Comparison of ENCODE assay signal across 8 cellular contexts in genomic region chr1:50724626-50725286, GRCh38.
DNase-seq lines count a peak whose midpoint lies in the region; ATAC-seq and TF ChIP-seq lines count a peak whose summit lies in the region.

No MANE protein-coding gene starts in this region.

- H3K36me3 ChIP-seq in MM.1S (replicated peaks; ENCODE audit: insufficient read depth, low read length) (no peaks in the 10 kb centered on the region), SK-N-SH (replicated peaks in 1 of 2; ENCODE audit: control insufficient read depth in 1 of 2, insufficient read depth in 2 of 2, low read length in 1 of 2) (peaks cover 0 to 3% of the 10 kb centered on the region in 2 experiments)

- H2AFZ ChIP-seq in MM.1S (ENCODE audit: low read length) = 0 out of 2 replicates have a peak overlapping the region, but pooled peaks have one; percentile 19
- H2AFZ ChIP-seq in SK-N-SH (ENCODE audit: low read depth) = no peak overlapping the region

- 83% methylated on average over 4 of the region's 4 CpGs for WGBS in SK-N-SH (ENCODE audit: low lambda C conversion rate)

- TF ChIP-seq EP300 in SK-N-SH (IDR thresholded peaks at IDR 0.05; ENCODE audit: borderline replicate concordance in 1 of 2, low read depth in 1 of 2, low read length in 1 of 2) = no peak

- POLR2A ChIA-PET in SK-N-SH (lab: Yijun Ruan, JAX) = no interaction called here

- ATAC-seq in GM18519 (IDR thresholded peaks at IDR 0.05; ENCODE audit: low FRiP score, unreplicated experiment) (peak; percentile 86), GM21825 (IDR thresholded peaks at IDR 0.05; ENCODE audit: unreplicated experiment) (peak; percentile 74)

- H3K4me1 ChIP-seq in MM.1S (ENCODE audit: low read length) = peaks cover 6% of the 10 kb centered on the region; the same call in 1 of the 2 replicates
- no peaks in the 10 kb centered on the region for H3K4me1 ChIP-seq in SK-N-SH (ENCODE audit: control insufficient read depth in 1 of 2, insufficient read depth in 2 of 2, low read depth in 1 of 2, low read length in 1 of 2)

- H3K9ac ChIP-seq in MM.1S (ENCODE audit: low read length) (no peak overlapping the region), SK-N-SH (no peak overlapping the region)

- H3K27ac ChIP-seq in MM.1S (ENCODE audit: low read length) = peak overlapping the region; percentile 64; the same call in 1 of the 2 replicates
- H3K27ac ChIP-seq in SK-N-SH (ENCODE audit: low read depth in 2 of 2, low read length in 1 of 2) = no peak overlapping the region

- no peak for TF ChIP-seq RAD21 in SK-N-SH (IDR thresholded peaks at IDR 0.05; ENCODE audit: low read length)

- no peaks in the 10 kb centered on the region for H3K79me2 ChIP-seq in MM.1S (ENCODE audit: low read length)
- H3K79me2 ChIP-seq in SK-N-SH (ENCODE audit: insufficient read depth) = no peaks in the 10 kb centered on the region

- H3K4me2 ChIP-seq in MM.1S (ENCODE audit: low read depth, low read length) = peak overlapping the region; percentile 45; the same call in 1 of the 2 replicates
- no peak overlapping the region for H3K4me2 ChIP-seq in SK-N-SH

- H3F3A ChIP-seq in MM.1S (ENCODE audit: insufficient read depth, low read length) = 0 out of 2 replicates have a peak, but pooled peaks cover 8% of the 10 kb centered on the region
- H3F3A ChIP-seq in SK-N-SH (replicated peaks; ENCODE audit: insufficient read depth) = no peaks in the 10 kb centered on the region

- intact Hi-C loops in posterior cingulate gyrus (cut with DNase I) = no loop called here

- no peaks in the 10 kb centered on the region for H3K27me3 ChIP-seq in MM.1S (replicated peaks; ENCODE audit: insufficient read depth, low read length)
- no peaks in the 10 kb centered on the region for H3K27me3 ChIP-seq in SK-N-SH (ENCODE audit: insufficient read depth)

- H3K4me3 ChIP-seq in MM.1S (ENCODE audit: low read length) = no peak overlapping the region
- no peak overlapping the region for H3K4me3 ChIP-seq in SK-N-SH (ENCODE audit: low read depth in 2 of 2, low read length in 1 of 2)

- CTCF ChIA-PET in SK-N-SH (lab: Yijun Ruan, JAX) = no interaction called here

- H3K9me2 ChIP-seq in MM.1S (replicated peaks; ENCODE audit: insufficient read depth, low read length) (no peaks in the 10 kb centered on the region), SK-N-SH (no peaks in the 10 kb centered on the region)

- DNase-seq in MM.1S = peak; percentile 50
- peak; percentile 32 to 41 for DNase-seq in lung microvascular endothelial cell (ENCODE audit: low read depth in 2 of 2)
- DNase-seq in iPS-NIHi7 (ENCODE audit: extremely low spot score) = no peak
- DNase-seq in SK-N-SH = no peak
- no peak for DNase-seq in NCI-H1417 (lab: John Stamatoyannopoulos, UW)
- DNase-seq in posterior cingulate gyrus = no peak

- no peak for TF ChIP-seq CTCF in MM.1S (IDR thresholded peaks at IDR 0.05; ENCODE audit: low read length)
- no peak for TF ChIP-seq CTCF in SK-N-SH (IDR thresholded peaks at IDR 0.05)

- H3K9me3 ChIP-seq in MM.1S (replicated peaks; ENCODE audit: insufficient read depth, low read length) = no peaks in the 10 kb centered on the region
- no peaks in the 10 kb centered on the region for H3K9me3 ChIP-seq in SK-N-SH

- H4K20me1 ChIP-seq in MM.1S (ENCODE audit: insufficient read depth, low read length) (no peaks in the 10 kb centered on the region), SK-N-SH (ENCODE audit: insufficient read depth) (no peaks in the 10 kb centered on the region)

TF ChIP-seq in SK-N-SH, 30 proteins besides CTCF, POLR2A, EP300 and RAD21:
- no peak for TF ChIP-seq YY1 (IDR thresholded peaks at IDR 0.05; ENCODE audit: low read depth)
- no peak for TF ChIP-seq TCF12 (IDR thresholded peaks at IDR 0.05)
- no peak for TF ChIP-seq RFX5 (IDR thresholded peaks at IDR 0.05; ENCODE audit: low read length)
- TF ChIP-seq RCOR1 (IDR thresholded peaks at IDR 0.05; ENCODE audit: low read length) = no peak
- no peak for TF ChIP-seq TAF1 (IDR thresholded peaks at IDR 0.05; ENCODE audit: borderline replicate concordance, low read depth, low read length)
- TF ChIP-seq JUND (IDR thresholded peaks at IDR 0.05) = no peak
- TF ChIP-seq SIN3A (IDR thresholded peaks at IDR 0.05; ENCODE audit: borderline replicate concordance, low read depth, low read length) = no peak
- TF ChIP-seq MXI1 (IDR thresholded peaks at IDR 0.05; ENCODE audit: low read depth, low read length) = no peak
- no peak for TF ChIP-seq EZH2phosphoT487 (IDR thresholded peaks at IDR 0.05; ENCODE audit: borderline replicate concordance, low read depth)
- TF ChIP-seq SMC3 (IDR thresholded peaks at IDR 0.05; ENCODE audit: low read depth, low read length) = no peak
- TF ChIP-seq RXRA (IDR thresholded peaks at IDR 0.05; ENCODE audit: borderline replicate concordance, low read depth) = no peak
- no peak for TF ChIP-seq POLR2AphosphoS5 (IDR thresholded peaks at IDR 0.05; ENCODE audit: low read depth, low read length)
- TF ChIP-seq TEAD4 (IDR thresholded peaks at IDR 0.05; ENCODE audit: borderline replicate concordance, insufficient read depth) = no peak
- TF ChIP-seq MEF2A (IDR thresholded peaks at IDR 0.05; ENCODE audit: borderline replicate concordance, low read depth) = no peak
- no peak for TF ChIP-seq NRF1 (IDR thresholded peaks at IDR 0.05; ENCODE audit: low read depth, low read length)
- no peak for TF ChIP-seq GABPA (IDR thresholded peaks at IDR 0.05; ENCODE audit: low read depth)
- no peak for TF ChIP-seq USF1 (IDR thresholded peaks at IDR 0.05; ENCODE audit: borderline replicate concordance, low read depth)
- TF ChIP-seq REST (IDR thresholded peaks at IDR 0.05; ENCODE audit: low read depth, low read length) = no peak
- TF ChIP-seq CHD2 (IDR thresholded peaks at IDR 0.05; ENCODE audit: low read length, partially characterized antibody) = no peak
- no peak for TF ChIP-seq GATA2 (CRISPR knock-in tag; IDR thresholded peaks at IDR 0.05)

Comparison
In these comparisons a context has a peak if more than half of its experiments do, and no peak if none do; other contexts are left out.
1. DNase-seq: peak in MM.1S (single experiment) and lung microvascular endothelial cell (2 of 2); none in iPS-NIHi7 (single experiment), SK-N-SH (single experiment), NCI-H1417 (0 of 3) and posterior cingulate gyrus (0 of 10).